27 cellular contexts compared by ENCODE assay signal in genomic region chr16:5480796-5481195, GRCh38.
"Had no signal": no experiment of that assay in that cellular context is flagged by ENCODE, and none has a peak within 500 bp of the region (broad histone marks: within the 10 kb centered on the region; RNA-seq: fewer than 3 reads in every experiment).

No MANE protein-coding gene starts in this region.

- H3K36me3 ChIP-seq: colonic mucosa, esophagus muscularis mucosa, esophagus squamous epithelium, gastrocnemius medialis, gastroesophageal sphincter, heart left ventricle, heart right ventricle had no signal

- H3K27ac ChIP-seq: colonic mucosa, coronary artery, dorsolateral prefrontal cortex, epithelial cell of prostate, esophagus muscularis mucosa, esophagus squamous epithelium, foreskin keratinocyte, gastrocnemius medialis, gastroesophageal sphincter, heart left ventricle, heart right ventricle had no signal

- H3K27me3 ChIP-seq: colonic mucosa, foreskin keratinocyte, gastrocnemius medialis had no signal

- ATAC-seq: effector memory CD8-positive, alpha-beta T cell; esophagus mucosa; foreskin keratinocyte; gastrocnemius medialis; gastroesophageal sphincter; heart left ventricle; heart right ventricle had no signal

- H3K9me3 ChIP-seq: colonic mucosa, esophagus muscularis mucosa, esophagus squamous epithelium, gastrocnemius medialis, gastroesophageal sphincter, heart left ventricle, heart right ventricle had no signal

- FAIRE-seq: colon, endometrium, endothelial cell of umbilical vein, frontal cortex had no signal

- H3K4me1 ChIP-seq: colonic mucosa, esophagus muscularis mucosa, esophagus squamous epithelium, foreskin keratinocyte, gastrocnemius medialis, gastroesophageal sphincter, heart left ventricle, heart right ventricle had no signal

- H3K4me3 ChIP-seq: colonic mucosa, coronary artery, dorsolateral prefrontal cortex, esophagus muscularis mucosa, esophagus squamous epithelium, gastrocnemius medialis, gastroesophageal sphincter, heart left ventricle, heart right ventricle had no signal

- DNase-seq: colonic mucosa; cortex of kidney; dermis blood vessel endothelial cell; dorsolateral prefrontal cortex; effector CD4-positive, alpha-beta T cell; effector CD8-positive, alpha-beta T cell; effector memory CD4-positive, alpha-beta T cell; effector memory CD8-positive, alpha-beta T cell; endodermal cell; erythroblast; esophagus squamous epithelium; foreskin fibroblast; foreskin keratinocyte; foreskin melanocyte; gastrocnemius medialis; glutamatergic neuron; heart left ventricle; heart right ventricle had no signal
